Comparison of ENCODE assay signal across 28 cellular contexts in the genomic region with DNA sequence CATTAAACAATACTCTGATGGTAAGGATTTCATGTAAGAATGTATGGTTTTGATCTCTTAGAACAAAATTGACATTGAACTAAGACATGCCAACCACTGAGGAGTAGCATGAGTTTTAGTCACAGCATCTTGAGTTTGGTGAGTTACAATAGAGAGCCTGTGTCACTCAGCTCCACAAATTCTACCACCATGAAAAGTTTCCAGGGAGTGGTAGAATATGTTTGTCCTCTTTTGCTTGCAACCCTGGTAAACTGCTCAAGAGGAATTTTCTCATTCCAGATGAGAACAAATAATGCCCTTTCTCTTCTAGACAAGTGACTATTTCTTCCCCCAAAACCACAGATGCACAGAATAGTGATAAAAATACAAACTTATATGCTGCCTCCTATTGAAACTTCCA.
"Had no signal": no experiment of that assay in that cellular context is flagged by ENCODE, and none has a peak within 500 bp of the region (broad histone marks: within the 10 kb centered on the region; RNA-seq: fewer than 3 reads in every experiment).

No MANE protein-coding gene starts in this region.

- H3K27ac ChIP-seq: ascending aorta, cardiac muscle cell, VCaP had no signal

- H3K27me3 ChIP-seq: ascending aorta, cardiac muscle cell had no signal

- H3K9me3 ChIP-seq: ascending aorta had no signal

- H3K36me3 ChIP-seq: ascending aorta, cardiac muscle cell had no signal

- H3K4me1 ChIP-seq: ascending aorta had no signal

- DNase-seq: activated B cell treated with CpG ODN at 0.5 μM for 24 hours; activated CD4-positive, alpha-beta memory T cell treated with anti-CD3 and anti-CD28 coated beads for 36 hours; activated CD4-positive, alpha-beta T cell treated with anti-CD3 and anti-CD28 coated beads for 4 hours; activated CD4-positive, alpha-beta T cell treated with anti-CD3 and anti-CD28 coated beads, Interleukin-2, amount 10 ng/mL, durations not matched to agents 24 days and 14 days; activated CD4-positive, alpha-beta T cell treated with anti-CD3 and anti-CD28 coated beads, Interleukin-2, amount 50 U/mL, for 1 hour; activated CD4-positive, alpha-beta T cell treated with anti-CD3 and anti-CD28 coated beads, Interleukin-2, amount 50 U/mL, for 4 hours; activated CD4-positive, CD25-positive, alpha-beta regulatory T cell treated with anti-CD3 and anti-CD28 coated beads, Interleukin-2, amount 50 U/mL, for 72 hours; activated CD8-positive, alpha-beta memory T cell treated with anti-CD3 and anti-CD28 coated beads, Interleukin-2, amount 50 U/mL, for 4 hours; activated CD8-positive, alpha-beta T cell treated with anti-CD3 and anti-CD28 coated beads for 36 hours; activated effector memory CD4-positive, alpha-beta T cell treated with anti-CD3 and anti-CD28 coated beads, Interleukin-2, amount 50 U/mL, for 16 hours; activated naive CD4-positive, alpha-beta T cell treated with anti-CD3 and anti-CD28 coated beads, Interleukin-2, amount 10 ng/mL, durations not matched to agents 7 days and 5 days; activated naive CD4-positive, alpha-beta T cell treated with Interleukin-2 at 50 U/mL for 16 hours; activated naive CD8-positive, alpha-beta T cell treated with anti-CD3 and anti-CD28 coated beads, Interleukin-2, amount 10 ng/mL, durations not matched to agents 7 days and 5 days; activated naive CD8-positive, alpha-beta T cell treated with anti-CD3 and anti-CD28 coated beads, Interleukin-2, amount 50 U/mL, for 24 hours; activated T-cell treated with anti-CD3 and anti-CD28 coated beads for 4 hours; activated T-cell treated with anti-CD3 and anti-CD28 coated beads, Interleukin-2, amount 50 U/mL, for 1 hour; activated T-cell treated with anti-CD3 and anti-CD28 coated beads, Interleukin-2, amount 50 U/mL, for 4 hours; activated T-cell treated with anti-CD3 and anti-CD28 coated beads, Interleukin-2, amount 50 U/mL, for 72 hours; amygdala; anterior cingulate cortex; caudate nucleus; cerebellar nuclear complex; T-helper 1 cell; T-helper 2 cell; T-helper 9 cell had no signal

- H3K4me3 ChIP-seq: ascending aorta, cardiac muscle cell had no signal
